ENCODE assay signal across 17 cellular contexts in the genomic region with DNA sequence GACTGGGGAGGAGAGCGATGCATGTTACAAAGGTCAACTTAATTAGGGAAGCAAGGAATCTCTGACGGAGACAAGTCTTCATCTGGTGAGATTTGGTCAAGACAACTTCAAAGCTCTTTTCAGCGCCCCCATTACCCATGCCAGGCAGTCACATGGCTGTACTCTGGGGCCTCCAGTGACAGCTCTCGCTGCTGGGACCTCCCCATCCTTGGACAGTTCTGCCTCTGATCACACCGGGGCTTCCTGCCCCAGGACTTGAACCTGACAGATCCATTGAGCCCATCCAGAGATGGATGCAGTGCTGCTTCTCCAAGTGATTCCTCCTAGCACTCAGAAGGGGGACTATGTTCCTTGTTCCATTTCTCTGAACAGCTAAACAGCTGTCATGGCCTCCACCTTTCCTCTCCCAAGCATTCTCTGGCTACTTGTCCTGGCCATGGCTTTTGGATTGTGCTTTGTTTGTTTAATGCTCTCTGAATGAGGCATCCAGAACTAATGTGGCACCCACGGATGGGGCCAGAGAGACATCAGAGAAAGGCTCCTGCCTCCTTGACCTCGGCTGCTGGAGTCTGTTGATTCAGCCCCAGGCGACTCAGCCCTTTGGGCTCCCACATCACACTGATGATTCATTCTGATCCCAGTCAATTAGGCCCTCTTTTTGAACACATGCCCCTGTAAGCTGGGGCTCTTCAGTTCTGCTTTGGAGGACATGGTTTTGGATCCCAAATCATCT.
DNase-seq lines count a peak whose midpoint lies in the region; ATAC-seq, FAIRE-seq and TF ChIP-seq lines count a peak whose summit lies in the region.
"Had no signal": no experiment of that assay in that cellular context is flagged by ENCODE, and none has a peak within 500 bp of the region (broad histone marks: within the 10 kb centered on the region; RNA-seq: fewer than 3 reads in every experiment).

No MANE protein-coding gene starts in this region.

- WGBS in A549 (ENCODE audit: missing lambda C conversion rate) = 9% methylated on average over 8 of the region's 8 CpGs

- H3K4me3 ChIP-seq in A549 (no peak overlapping the region), Panc1 (ENCODE audit: low read depth in 2 of 2, low read length in 2 of 2) (no peak overlapping the region)
- H3K4me3 ChIP-seq: mucosa of descending colon, transverse colon had no signal

- TF ChIP-seq RAD21 in A549 (conservative IDR thresholded peaks at IDR 0.05 in 1 of 2, IDR thresholded peaks at IDR 0.05 in 1 of 2) = no peak

- POLR2A ChIA-PET in A549 (lab: Yijun Ruan, JAX) (no interaction called here), Panc1 (lab: Charles Lee) (no interaction called here)

- H3K27me3 ChIP-seq in Panc1 (ENCODE audit: control insufficient read depth, insufficient read depth, low read length) = no peaks in the 10 kb centered on the region
- H3K27me3 ChIP-seq: transverse colon had no signal

- TF ChIP-seq EP300 in A549 (IDR thresholded peaks at IDR 0.05) = no peak

- intact Hi-C loops in Panc1 (cut with micrococcal nuclease; ENCODE audit: unreplicated experiment) = no loop called here

- no peaks in the 10 kb centered on the region for H3K9me3 ChIP-seq in A549
- H3K9me3 ChIP-seq in Panc1 (ENCODE audit: control insufficient read depth, insufficient read depth, low read depth, low read length) = no peaks in the 10 kb centered on the region
- H3K9me3 ChIP-seq: mucosa of descending colon, transverse colon had no signal

- no peaks in the 10 kb centered on the region for H3K36me3 ChIP-seq in Panc1 (ENCODE audit: control insufficient read depth, insufficient read depth, low read length)
- H3K36me3 ChIP-seq: transverse colon had no signal

- TF ChIP-seq POLR2A in A549 (IDR thresholded peaks at IDR 0.05; ENCODE audit: low read length) = no peak

- H3K27ac ChIP-seq in A549 = no peak overlapping the region
- H3K27ac ChIP-seq in Panc1 (ENCODE audit: low read length) = no peak overlapping the region
- H3K27ac ChIP-seq: parathyroid adenoma, transverse colon had no signal

- no peak for TF ChIP-seq CTCF in A549 (IDR thresholded peaks at IDR 0.05)
- no peak for TF ChIP-seq CTCF in Panc1 (IDR thresholded peaks at IDR 0.05)

- in situ Hi-C loops in Panc1 (cut with HindIII; ENCODE audit: low pct_unique_long_range_greater_than_20kb, low sequenced_read_pairs) = no loop called here

- no peaks in the 10 kb centered on the region for H3K4me1 ChIP-seq in A549
- no peaks in the 10 kb centered on the region for H3K4me1 ChIP-seq in Panc1 (ENCODE audit: control insufficient read depth, insufficient read depth, low read length)
- H3K4me1 ChIP-seq: parathyroid adenoma, transverse colon had no signal

- CTCF ChIA-PET in A549 (lab: Yijun Ruan, JAX) = interaction anchor here (0.9 kb wide), 1 partner anchor 76 kb away, joined by 3 read pairs; no protein-coding TSS in a partner anchor
- CTCF ChIA-PET in Panc1 (lab: Charles Lee) = no interaction called here

- BruUV-seq in Panc1 (replicated peaks; lab: Mats Ljungman, UMichigan) = no TSS peak

- peak; percentile 31 to 46; a peak in 3 of 6 replicates for ATAC-seq in A549
- peak; percentile 76 for ATAC-seq in GM18868 (IDR thresholded peaks at IDR 0.05; ENCODE audit: unreplicated experiment)
- peak; percentile 38; the same call in 1 of the 2 replicates for ATAC-seq in Panc1
- no peak for ATAC-seq in GM18511 (IDR thresholded peaks at IDR 0.05; ENCODE audit: unreplicated experiment)
- ATAC-seq: mucosa of descending colon had no signal

- no peak for FAIRE-seq in A549 (lab: Jason Lieb, UNC)

- DNase-seq in A549 (ENCODE audit: low read depth in 1 of 2, low spot score in 1 of 2) (peak; percentile 12 to 14), Panc1 (ENCODE audit: low read depth, low spot score) (no peak), kidney glomerular epithelial cell (lab: John Stamatoyannopoulos, UW) (peak; percentile 82), DMS53 treated with DMSO at 0.1 percent for 48 hours (lab: John Stamatoyannopoulos, UW; ENCODE audit: unreplicated experiment) (no peak), NCI-H526 (lab: John Stamatoyannopoulos, UW) (no peak)
- DNase-seq in stimulated activated CD4-positive, alpha-beta T cell treated with anti-CD3 and anti-CD28 coated beads, Interleukin-15, amount 100 ng/mL, for 24 hours = no peak
- DNase-seq: activated CD4-positive, alpha-beta T cell treated with anti-CD3 and anti-CD28 coated beads for 4 hours; amniotic stem cell; dermis blood vessel endothelial cell; DMS 273 treated with DMSO at 0.1 percent for 48 hours; mucosa of descending colon; OCI-M1; T-helper 1 cell; transverse colon had no signal

- H3K4me2 ChIP-seq in A549 = 0 out of 3 replicates have a peak overlapping the region, but pooled peaks have one; percentile 23

TF ChIP-seq in A549, 52 proteins besides CTCF, POLR2A, EP300 and RAD21:
- TF ChIP-seq NFE2L2 (conservative IDR thresholded peaks at IDR 0.05; ENCODE audit: low read length) (no peak), FOSL2 (IDR thresholded peaks at IDR 0.05) (no peak), FOSL2 (CRISPR knock-in tag; IDR thresholded peaks at IDR 0.05) (no peak), RARB (CRISPR knock-in tag; IDR thresholded peaks at IDR 0.05) (no peak), NR3C1 (IDR thresholded peaks at IDR 0.05) (no peak), ZSCAN20 (CRISPR knock-in tag; IDR thresholded peaks at IDR 0.05) (no peak), POLR2AphosphoS2 (conservative IDR thresholded peaks at IDR 0.05; ENCODE audit: low read length) (no peak), EHF (CRISPR knock-in tag; IDR thresholded peaks at IDR 0.05) (no peak), CEBPB (IDR thresholded peaks at IDR 0.05) (no peak), TFCP2L1 (CRISPR knock-in tag; IDR thresholded peaks at IDR 0.05) (no peak), CHD4 (IDR thresholded peaks at IDR 0.05; ENCODE audit: borderline replicate concordance) (no peak), ZC3H11A (IDR thresholded peaks at IDR 0.05) (no peak), MYC (IDR thresholded peaks at IDR 0.05; ENCODE audit: borderline replicate concordance, low read length) (no peak)
- TF ChIP-seq, protein P1, sequence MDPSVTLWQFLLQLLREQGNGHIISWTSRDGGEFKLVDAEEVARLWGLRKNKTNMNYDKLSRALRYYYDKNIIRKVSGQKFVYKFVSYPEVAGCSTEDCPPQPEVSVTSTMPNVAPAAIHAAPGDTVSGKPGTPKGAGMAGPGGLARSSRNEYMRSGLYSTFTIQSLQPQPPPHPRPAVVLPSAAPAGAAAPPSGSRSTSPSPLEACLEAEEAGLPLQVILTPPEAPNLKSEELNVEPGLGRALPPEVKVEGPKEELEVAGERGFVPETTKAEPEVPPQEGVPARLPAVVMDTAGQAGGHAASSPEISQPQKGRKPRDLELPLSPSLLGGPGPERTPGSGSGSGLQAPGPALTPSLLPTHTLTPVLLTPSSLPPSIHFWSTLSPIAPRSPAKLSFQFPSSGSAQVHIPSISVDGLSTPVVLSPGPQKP (IDR thresholded peaks at IDR 0.05; ENCODE audit: low read depth, low read length) = no peak
- TF ChIP-seq, protein P2, sequence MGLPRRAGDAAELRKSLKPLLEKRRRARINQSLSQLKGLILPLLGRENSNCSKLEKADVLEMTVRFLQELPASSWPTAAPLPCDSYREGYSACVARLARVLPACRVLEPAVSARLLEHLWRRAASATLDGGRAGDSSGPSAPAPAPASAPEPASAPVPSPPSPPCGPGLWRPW (IDR thresholded peaks at IDR 0.05) = no peak
- TF ChIP-seq, protein P3, sequence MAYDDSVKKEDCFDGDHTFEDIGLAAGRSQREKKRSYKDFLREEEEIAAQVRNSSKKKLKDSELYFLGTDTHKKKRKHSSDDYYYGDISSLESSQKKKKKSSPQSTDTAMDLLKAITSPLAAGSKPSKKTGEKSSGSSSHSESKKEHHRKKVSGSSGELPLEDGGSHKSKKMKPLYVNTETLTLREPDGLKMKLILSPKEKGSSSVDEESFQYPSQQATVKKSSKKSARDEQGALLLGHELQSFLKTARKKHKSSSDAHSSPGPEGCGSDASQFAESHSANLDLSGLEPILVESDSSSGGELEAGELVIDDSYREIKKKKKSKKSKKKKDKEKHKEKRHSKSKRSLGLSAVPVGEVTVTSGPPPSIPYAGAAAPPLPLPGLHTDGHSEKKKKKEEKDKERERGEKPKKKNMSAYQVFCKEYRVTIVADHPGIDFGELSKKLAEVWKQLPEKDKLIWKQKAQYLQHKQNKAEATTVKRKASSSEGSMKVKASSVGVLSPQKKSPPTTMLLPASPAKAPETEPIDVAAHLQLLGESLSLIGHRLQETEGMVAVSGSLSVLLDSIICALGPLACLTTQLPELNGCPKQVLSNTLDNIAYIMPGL (CRISPR knock-in tag; IDR thresholded peaks at IDR 0.05; ENCODE audit: borderline replicate concordance) = no peak
- TF ChIP-seq, protein P4, sequence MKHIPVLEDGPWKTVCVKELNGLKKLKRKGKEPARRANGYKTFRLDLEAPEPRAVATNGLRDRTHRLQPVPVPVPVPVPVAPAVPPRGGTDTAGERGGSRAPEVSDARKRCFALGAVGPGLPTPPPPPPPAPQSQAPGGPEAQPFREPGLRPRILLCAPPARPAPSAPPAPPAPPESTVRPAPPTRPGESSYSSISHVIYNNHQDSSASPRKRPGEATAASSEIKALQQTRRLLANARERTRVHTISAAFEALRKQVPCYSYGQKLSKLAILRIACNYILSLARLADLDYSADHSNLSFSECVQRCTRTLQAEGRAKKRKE (CRISPR knock-in tag; IDR thresholded peaks at IDR 0.05; ENCODE audit: low read depth) = no peak
- TF ChIP-seq, protein P5, sequence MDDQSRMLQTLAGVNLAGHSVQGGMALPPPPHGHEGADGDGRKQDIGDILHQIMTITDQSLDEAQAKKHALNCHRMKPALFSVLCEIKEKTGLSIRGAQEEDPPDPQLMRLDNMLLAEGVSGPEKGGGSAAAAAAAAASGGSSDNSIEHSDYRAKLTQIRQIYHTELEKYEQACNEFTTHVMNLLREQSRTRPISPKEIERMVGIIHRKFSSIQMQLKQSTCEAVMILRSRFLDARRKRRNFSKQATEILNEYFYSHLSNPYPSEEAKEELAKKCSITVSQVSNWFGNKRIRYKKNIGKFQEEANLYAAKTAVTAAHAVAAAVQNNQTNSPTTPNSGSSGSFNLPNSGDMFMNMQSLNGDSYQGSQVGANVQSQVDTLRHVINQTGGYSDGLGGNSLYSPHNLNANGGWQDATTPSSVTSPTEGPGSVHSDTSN (IDR thresholded peaks at IDR 0.05) = no peak
- TF ChIP-seq, protein P6, sequence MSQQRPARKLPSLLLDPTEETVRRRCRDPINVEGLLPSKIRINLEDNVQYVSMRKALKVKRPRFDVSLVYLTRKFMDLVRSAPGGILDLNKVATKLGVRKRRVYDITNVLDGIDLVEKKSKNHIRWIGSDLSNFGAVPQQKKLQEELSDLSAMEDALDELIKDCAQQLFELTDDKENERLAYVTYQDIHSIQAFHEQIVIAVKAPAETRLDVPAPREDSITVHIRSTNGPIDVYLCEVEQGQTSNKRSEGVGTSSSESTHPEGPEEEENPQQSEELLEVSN (IDR thresholded peaks at IDR 0.05; ENCODE audit: borderline replicate concordance, low read depth) = no peak

Comparison
In these comparisons a context has a peak if more than half of its experiments do, and no peak if none do; other contexts are left out.
1. DNase-seq: peak in A549 (2 of 2) and kidney glomerular epithelial cell (single experiment); none in Panc1 (single experiment), stimulated activated CD4-positive, alpha-beta T cell treated with anti-CD3 and anti-CD28 coated beads, Interleukin-15, amount 100 ng/mL, for 24 hours (single experiment), DMS53 treated with DMSO at 0.1 percent for 48 hours (single experiment) and NCI-H526 (0 of 2).